Comparison of ENCODE assay signal across 8 cellular contexts in the genomic region with DNA sequence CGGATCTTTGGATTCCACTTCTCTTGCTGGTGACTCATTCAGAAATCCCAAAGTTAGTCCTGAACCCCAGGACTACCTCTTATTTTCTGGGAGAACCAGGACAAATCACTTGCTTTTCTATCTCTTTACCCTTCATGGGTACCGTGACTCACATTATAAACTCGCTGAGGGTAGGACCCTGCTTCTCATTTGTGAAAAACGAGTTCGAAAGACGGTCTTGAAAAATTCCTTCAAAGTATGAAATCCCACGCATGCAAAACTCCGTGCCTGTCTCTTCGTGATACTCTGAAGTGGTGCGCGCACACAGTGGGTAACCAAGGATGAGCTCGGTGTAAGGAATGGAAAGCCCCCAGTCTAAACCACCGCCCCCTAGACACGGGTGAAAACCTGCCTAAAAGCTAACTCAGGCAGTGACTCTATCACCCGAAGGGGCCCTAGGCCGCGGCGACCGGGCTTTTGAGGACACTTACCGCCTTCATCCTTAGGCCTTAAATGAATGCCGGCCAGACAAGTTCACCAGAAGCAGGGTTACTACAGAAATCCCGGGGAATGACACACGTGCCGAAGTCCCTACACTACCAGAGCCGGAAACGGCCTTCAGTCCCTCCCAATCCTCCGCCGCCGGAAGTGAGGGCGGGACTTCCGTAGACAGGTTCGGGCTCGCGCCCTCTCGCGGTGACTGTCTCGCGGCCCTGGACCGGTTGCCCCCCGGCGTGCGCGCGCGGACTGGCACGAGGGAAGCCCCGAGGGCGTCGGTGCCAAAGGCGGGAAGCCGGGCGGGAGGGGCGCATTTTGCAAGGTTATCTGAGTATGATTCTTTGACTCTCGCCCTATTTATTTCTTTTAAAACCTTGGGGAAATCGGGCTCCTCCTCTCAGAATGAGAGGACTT. TPM values are rescaled to one million over a fixed set of nuclear protein-coding genes. Genes with fewer than 3 reads are reported as not detected.
DNase-seq lines count a peak whose midpoint lies in the region; ATAC-seq, FAIRE-seq and TF ChIP-seq lines count a peak whose summit lies in the region.

A gene with protein sequence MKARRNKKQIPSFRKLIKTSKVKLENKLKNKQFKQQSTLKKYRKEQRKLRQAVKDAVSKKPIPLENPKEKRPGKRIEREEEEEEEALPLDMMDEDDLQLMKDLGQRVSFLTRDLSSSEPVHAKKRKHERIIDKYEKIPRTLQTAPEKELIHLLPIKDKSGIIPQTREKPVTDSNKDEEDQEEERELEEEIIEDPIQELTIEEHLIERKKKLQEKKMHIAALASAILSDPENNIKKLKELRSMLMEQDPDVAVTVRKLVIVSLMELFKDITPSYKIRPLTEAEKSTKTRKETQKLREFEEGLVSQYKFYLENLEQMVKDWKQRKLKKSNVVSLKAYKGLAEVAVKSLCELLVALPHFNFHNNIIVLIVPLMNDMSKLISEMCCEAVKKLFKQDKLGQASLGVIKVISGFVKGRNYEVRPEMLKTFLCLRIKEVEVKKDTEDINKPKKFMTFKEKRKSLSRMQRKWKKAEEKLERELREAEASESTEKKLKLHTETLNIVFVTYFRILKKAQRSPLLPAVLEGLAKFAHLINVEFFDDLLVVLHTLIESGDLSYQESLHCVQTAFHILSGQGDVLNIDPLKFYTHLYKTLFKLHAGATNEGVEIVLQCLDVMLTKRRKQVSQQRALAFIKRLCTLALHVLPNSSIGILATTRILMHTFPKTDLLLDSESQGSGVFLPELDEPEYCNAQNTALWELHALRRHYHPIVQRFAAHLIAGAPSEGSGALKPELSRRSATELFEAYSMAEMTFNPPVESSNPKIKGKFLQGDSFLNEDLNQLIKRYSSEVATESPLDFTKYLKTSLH (minus strand): TSS at position 580 of the 891 bp plus-strand sequence. CDS start 101 bp downstream, at position 479.

- POLR2A ChIA-PET in T-cell (lab: Charles Lee), result interaction anchor here (0.7 to 1.4 kb wide), 2 partner anchors 10 to 1515 kb away, joined by 3 read pairs; a partner anchor contains a TSS

- H3K4me3 ChIP-seq in heart right ventricle, result peak within 1 kb of the TSS; percentile 39 to 84 (median 74)
- H3K4me3 ChIP-seq in upper lobe of left lung, result peak within 1 kb of the TSS; percentile 55 to 80 (median 71)

- intact Hi-C loops in heart right ventricle (cut with DNase I) (loop anchor here in 9 of 10 donors (1.0 to 10.0 kb wide), 6 partner anchors 40 to 445 kb away; a partner anchor contains a TSS), posterior cingulate gyrus (cut with DNase I) (loop anchor here (1.0 to 5.0 kb wide), 2 partner anchors 40 to 80 kb away; a partner anchor contains a TSS)

- H3K27ac Mint-ChIP-seq in T-cell, result peak within 1 kb of the TSS; percentile 87 to 94

- peak; percentile 99 for FAIRE-seq in GM12891 (lab: Jason Lieb, UNC)

- TF ChIP-seq POLR2A in GM12891 (IDR thresholded peaks at IDR 0.05; ENCODE audit: low read depth, low read length) (peak; percentile 89), upper lobe of left lung (IDR thresholded peaks at IDR 0.05) (peak in 2 of 4 donors; percentile 14 to 42)

- TF ChIP-seq CTCF in heart right ventricle (IDR thresholded peaks at IDR 0.05), result peak; percentile 74 to 97 (median 92)
- peak; percentile 80 to 94 (median 86) for TF ChIP-seq CTCF in upper lobe of left lung (IDR thresholded peaks at IDR 0.05)

- peak within 1 kb of the TSS in 9 of 10 donors; percentile 48 to 84 (median 72) for H3K27ac ChIP-seq in heart right ventricle
- peak within 1 kb of the TSS; percentile 70 to 79 (median 74) for H3K27ac ChIP-seq in upper lobe of left lung

- H3K27me3 Mint-ChIP-seq in T-cell, result peaks cover 3 to 8% of the 10 kb centered on the region in 2 donors

- peaks cover 33 to 42% (median 37%) of the 10 kb centered on the region in 3 donors for H3K4me1 Mint-ChIP-seq in T-cell

- ATAC-seq in HG02798 (IDR thresholded peaks at IDR 0.05; ENCODE audit: poor library complexity, unreplicated experiment) (peak; percentile 100), T-cell (replicated peaks in 1 of 4) (peak; percentile 93 to 100 (median 98)), heart right ventricle (peak; percentile 99 to 100 (median 100)), upper lobe of left lung (ENCODE audit: low FRiP score in 2 of 2) (peak; percentile 99 to 100)

- peaks cover 0 to 4% (median 0%) of the 10 kb centered on the region in 7 donors for H3K27me3 ChIP-seq in heart right ventricle
- no peaks in the 10 kb centered on the region for H3K27me3 ChIP-seq in upper lobe of left lung

- DNase-seq in GM12891 (ENCODE audit: insufficient read length, low spot score) (peak; percentile 86), NCI-H1417 treated with DMSO at 0.1 percent for 48 hours (lab: John Stamatoyannopoulos, UW) (peak; percentile 46), T-cell (peak; percentile 80 to 96 (median 92)), amniotic epithelial cell (ENCODE audit: low read depth) (peak; percentile 92), heart right ventricle (peak; percentile 93 to 96), posterior cingulate gyrus (peak; percentile 91 to 99 (median 97)), upper lobe of left lung (peak; percentile 95 to 98)

- WGBS in heart right ventricle, 2 donors, result 0 to 1% methylated on average over 55 of the region's 55 CpGs
- WGBS in upper lobe of left lung, 2 donors, result 0 to 1% methylated on average over 27 to 49 of the region's 55 CpGs

- H3K9me3 Mint-ChIP-seq in T-cell, result no peaks in the 10 kb centered on the region

- peak within 1 kb of the TSS; percentile 91 to 95 (median 94) for H3K4me3 Mint-ChIP-seq in T-cell

- H3K36me3 Mint-ChIP-seq in T-cell, result peaks cover 26% of the 10 kb centered on the region

- TF ChIP-seq EP300 in upper lobe of left lung (IDR thresholded peaks at IDR 0.05), result no peak

- peaks cover 0 to 31% (median 3%) of the 10 kb centered on the region in 9 donors for H3K36me3 ChIP-seq in heart right ventricle
- H3K36me3 ChIP-seq in upper lobe of left lung, result peaks cover 0 to 14% (median 0%) of the 10 kb centered on the region in 4 donors

- CTCF ChIA-PET in T-cell (lab: Charles Lee), result interaction anchor here (0.5 to 1.6 kb wide), 11 partner anchors 12 to 1331 kb away, joined by 3 to 5 read pairs (median 4); a partner anchor contains a TSS

- H3K9me3 ChIP-seq in heart right ventricle (no peaks in the 10 kb centered on the region), upper lobe of left lung (no peaks in the 10 kb centered on the region)

- H3K4me1 ChIP-seq in heart right ventricle (peaks cover 6 to 27% (median 15%) of the 10 kb centered on the region in 9 donors), upper lobe of left lung (peaks cover 8 to 25% (median 17%) of the 10 kb centered on the region in 4 donors)

TF ChIP-seq in GM12891, 5 proteins besides CTCF, POLR2A, EP300 and RAD21:
- TF ChIP-seq POLR2AphosphoS5 (IDR thresholded peaks at IDR 0.05; ENCODE audit: low read depth, low read length), result peak; percentile 90
- TF ChIP-seq SPI1 (IDR thresholded peaks at IDR 0.05; ENCODE audit: low read depth, low read length), result peak; percentile 27; the same call in 1 of the 2 replicates
- peak; percentile 52; the same call in 1 of the 2 replicates for TF ChIP-seq TAF1 (IDR thresholded peaks at IDR 0.05; ENCODE audit: low read depth, low read length)
- TF ChIP-seq PAX5 (IDR thresholded peaks at IDR 0.05; ENCODE audit: insufficient read depth, low read length, severe bottlenecking), result no peak
- TF ChIP-seq POU2F2 (IDR thresholded peaks at IDR 0.05; ENCODE audit: low read depth, low read length), result peak; percentile 52; the same call in 1 of the 2 replicates

RNA-seq across cellular contexts. Expression of the gene that starts here (rescaled TPM):
- polyA plus RNA-seq in GM12891 (2012; ENCODE audit: low read depth, missing spikeins), result 14.6 TPM
- total RNA-seq in T-cell, result 10 to 100 TPM; 16.8 to 27.5 (median 19.6) TPM
- 1 to 10 TPM; 7.1 to 9.3 (median 8.0) TPM for total RNA-seq in heart right ventricle
- polyA plus RNA-seq in heart right ventricle, result 1 to 10 TPM; 3.7 to 4.2 TPM
- total RNA-seq in upper lobe of left lung, result 10 to 100 TPM in 5 of 6 donors, 1 to 10 TPM in 1; 5.4 to 20.5 (median 15.7) TPM

Comparison
In these comparisons a context has a peak if more than half of its experiments do, and no peak if none do; other contexts are left out.
1. Peak in every context shown above with its lines: DNase-seq, ATAC-seq, H3K4me3 ChIP-seq and H3K27ac ChIP-seq.
2. DNase-seq: peak in every context shown above with its lines; median percentile 97 in posterior cingulate gyrus; 96 in upper lobe of left lung; 94 in heart right ventricle; 92 in T-cell; 92 in amniotic epithelial cell; 86 in GM12891; 46 in NCI-H1417 treated with DMSO at 0.1 percent for 48 hours.